In the genomic region with DNA sequence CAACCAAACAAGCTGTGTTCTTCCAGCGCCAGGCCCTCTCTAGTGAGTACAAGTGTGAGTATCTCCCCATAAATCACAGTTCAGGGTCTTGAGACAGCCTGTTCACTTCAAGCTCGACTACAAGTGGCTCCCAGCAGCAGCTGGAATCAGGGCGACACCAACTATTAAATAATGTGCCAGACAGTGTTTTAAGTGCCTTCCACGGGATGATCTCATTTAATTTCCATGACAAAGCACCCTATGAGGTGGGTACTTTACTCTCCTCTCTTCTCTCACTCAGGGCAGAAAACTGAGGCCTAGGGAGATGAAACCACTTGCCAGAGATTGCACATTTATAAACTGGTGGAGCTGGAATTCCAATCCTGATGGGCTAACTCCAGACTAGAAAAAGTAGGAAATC, we compare ENCODE assay signal across 1 cellular context.
TF ChIP-seq lines count a peak whose summit lies in the region.

No MANE protein-coding gene starts in this region.

TF ChIP-seq in HepG2, 621 proteins besides CTCF, POLR2A, EP300 and RAD21:
- TF ChIP-seq, protein P1, sequence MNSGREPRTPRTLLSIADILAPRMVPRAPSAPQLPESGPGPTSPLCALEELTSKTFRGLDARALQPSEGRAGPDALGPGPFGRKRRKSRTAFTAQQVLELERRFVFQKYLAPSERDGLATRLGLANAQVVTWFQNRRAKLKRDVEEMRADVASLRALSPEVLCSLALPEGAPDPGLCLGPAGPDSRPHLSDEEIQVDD (CRISPR knock-in tag; IDR thresholded peaks at IDR 0.05; ENCODE audit: borderline replicate concordance), result no peak
- TF ChIP-seq DNMT1 (CRISPR knock-in tag; IDR thresholded peaks at IDR 0.05) (no peak), AKAP8 (CRISPR knock-in tag; IDR thresholded peaks at IDR 0.05) (no peak), ZNF274 (CRISPR knock-in tag; IDR thresholded peaks at IDR 0.05) (no peak), JUNB (CRISPR knock-in tag; IDR thresholded peaks at IDR 0.05; ENCODE audit: borderline replicate concordance) (no peak), REXO4 (CRISPR knock-in tag; IDR thresholded peaks at IDR 0.05; ENCODE audit: borderline replicate concordance) (no peak)
- TF ChIP-seq, protein P2, sequence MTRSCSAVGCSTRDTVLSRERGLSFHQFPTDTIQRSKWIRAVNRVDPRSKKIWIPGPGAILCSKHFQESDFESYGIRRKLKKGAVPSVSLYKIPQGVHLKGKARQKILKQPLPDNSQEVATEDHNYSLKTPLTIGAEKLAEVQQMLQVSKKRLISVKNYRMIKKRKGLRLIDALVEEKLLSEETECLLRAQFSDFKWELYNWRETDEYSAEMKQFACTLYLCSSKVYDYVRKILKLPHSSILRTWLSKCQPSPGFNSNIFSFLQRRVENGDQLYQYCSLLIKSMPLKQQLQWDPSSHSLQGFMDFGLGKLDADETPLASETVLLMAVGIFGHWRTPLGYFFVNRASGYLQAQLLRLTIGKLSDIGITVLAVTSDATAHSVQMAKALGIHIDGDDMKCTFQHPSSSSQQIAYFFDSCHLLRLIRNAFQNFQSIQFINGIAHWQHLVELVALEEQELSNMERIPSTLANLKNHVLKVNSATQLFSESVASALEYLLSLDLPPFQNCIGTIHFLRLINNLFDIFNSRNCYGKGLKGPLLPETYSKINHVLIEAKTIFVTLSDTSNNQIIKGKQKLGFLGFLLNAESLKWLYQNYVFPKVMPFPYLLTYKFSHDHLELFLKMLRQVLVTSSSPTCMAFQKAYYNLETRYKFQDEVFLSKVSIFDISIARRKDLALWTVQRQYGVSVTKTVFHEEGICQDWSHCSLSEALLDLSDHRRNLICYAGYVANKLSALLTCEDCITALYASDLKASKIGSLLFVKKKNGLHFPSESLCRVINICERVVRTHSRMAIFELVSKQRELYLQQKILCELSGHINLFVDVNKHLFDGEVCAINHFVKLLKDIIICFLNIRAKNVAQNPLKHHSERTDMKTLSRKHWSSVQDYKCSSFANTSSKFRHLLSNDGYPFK (CRISPR knock-in tag; IDR thresholded peaks at IDR 0.05; ENCODE audit: borderline replicate concordance), result no peak
